Comparison of ENCODE assay signal across 1 cellular context in the genomic region with DNA sequence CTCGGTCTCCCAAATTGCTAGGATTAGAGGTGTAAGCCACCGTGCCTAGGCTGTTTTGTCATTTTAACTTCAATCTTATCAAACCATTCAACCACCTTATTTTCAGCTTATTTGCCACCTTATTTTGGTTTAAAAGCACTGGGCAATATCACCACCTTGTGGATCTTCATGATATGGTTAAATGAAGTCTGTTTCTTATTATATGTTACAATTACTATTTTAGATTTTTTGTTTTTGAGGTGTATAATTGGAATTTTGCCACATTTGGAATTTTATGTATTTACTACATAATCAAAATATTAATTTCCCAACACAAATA.
TF ChIP-seq lines count a peak whose summit lies in the region.

No MANE protein-coding gene starts in this region.

TF ChIP-seq in HCT116, 20 proteins besides CTCF, POLR2A, EP300 and RAD21 (continued from another document):
- TF ChIP-seq FOSL1 (IDR thresholded peaks at IDR 0.05; ENCODE audit: low read depth) = no peak
- no peak for TF ChIP-seq TCF7L2 (IDR thresholded peaks at IDR 0.05; ENCODE audit: borderline replicate concordance, extremely low read depth, insufficient read depth, insufficient read length)
- no peak for TF ChIP-seq EGR1 (IDR thresholded peaks at IDR 0.05; ENCODE audit: low read depth)
- no peak for TF ChIP-seq ELF1 (IDR thresholded peaks at IDR 0.05; ENCODE audit: borderline replicate concordance, low read depth)
- no peak for TF ChIP-seq POLR2AphosphoS5 (IDR thresholded peaks at IDR 0.05; ENCODE audit: low read depth, low read length)
- no peak for TF ChIP-seq EZH2 (IDR thresholded peaks at IDR 0.05)
- no peak for TF ChIP-seq ZFX (IDR thresholded peaks at IDR 0.05)
